ENCODE assay signal across 26 cellular contexts in genomic region chr2:202450785-202451184, GRCh38.
DNase-seq lines count a peak whose midpoint lies in the region; ATAC-seq and TF ChIP-seq lines count a peak whose summit lies in the region.
"Had no signal": no experiment of that assay in that cellular context is flagged by ENCODE, and none has a peak within 500 bp of the region (broad histone marks: within the 10 kb centered on the region; RNA-seq: fewer than 3 reads in every experiment).

No MANE protein-coding gene starts in this region.

- no peak for ATAC-seq in stimulated activated naive B cell treated with anti-CD40 and anti-IgM and Interleukin-4, amounts not matched to agents 10 μg/mL and 1 μg/mL and 100 μg/mL, for 72 hours (replicated peaks)
- ATAC-seq in stimulated activated memory B cell treated with anti-CD40 and anti-IgM and Interleukin-4, amounts not matched to agents 10 μg/mL and 1 μg/mL and 100 μg/mL, for 72 hours = no peak
- ATAC-seq: activated CD4-positive, CD25-positive, alpha-beta regulatory T cell treated with anti-CD3 and anti-CD28 coated beads, Interleukin-2, amount 50 U/mL, for 24 hours; activated CD8-positive, alpha-beta T cell treated with anti-CD3 and anti-CD28 coated beads for 36 hours; HCT116 had no signal

- no peak overlapping the region for H3K4me3 Mint-ChIP-seq in progenitor cell of endocrine pancreas (ENCODE audit: low read depth)
- no peak overlapping the region for H3K4me3 Mint-ChIP-seq in stimulated activated naive B cell treated with anti-CD40 and anti-IgM and Interleukin-4, amounts not matched to agents 10 μg/mL and 1 μg/mL and 100 μg/mL, for 72 hours
- no peak overlapping the region for H3K4me3 Mint-ChIP-seq in stimulated activated memory B cell treated with anti-CD40 and anti-IgM and Interleukin-4, amounts not matched to agents 10 μg/mL and 1 μg/mL and 100 μg/mL, for 72 hours
- H3K4me3 Mint-ChIP-seq: activated CD8-positive, alpha-beta T cell treated with anti-CD3 and anti-CD28 coated beads for 36 hours; CD4-positive, CD25-positive, alpha-beta regulatory T cell; nephron progenitor cell had no signal

- H3K9me2 ChIP-seq in hepatocyte (replicated peaks; ENCODE audit: insufficient read depth) = no peaks in the 10 kb centered on the region

- H3K4me3 ChIP-seq in LNCaP clone FGC (ENCODE audit: low read depth, low read length) (no peak overlapping the region), choroid plexus epithelial cell (ENCODE audit: low read depth, low read length) (no peak overlapping the region), hepatocyte (no peak overlapping the region), BE2C (ENCODE audit: low read depth, low read length) (no peak overlapping the region)
- H3K4me3 ChIP-seq: suprapubic skin, uterus had no signal

- POLR2A ChIA-PET in HEK293T (lab: Yijun Ruan, JAX) = no interaction called here

- peaks cover 13% of the 10 kb centered on the region for H4K20me1 ChIP-seq in hepatocyte (ENCODE audit: insufficient read depth, poor library complexity, severe bottlenecking)

- peaks cover 85% of the 10 kb centered on the region for H3K79me2 ChIP-seq in hepatocyte

- H3K9me3 ChIP-seq in hepatocyte (ENCODE audit: low read depth) (no peaks in the 10 kb centered on the region), BE2C (peaks cover 3% of the 10 kb centered on the region; the same call in 1 of the 2 replicates)
- H3K9me3 ChIP-seq: suprapubic skin, uterus had no signal

- TF ChIP-seq CTCF in LNCaP clone FGC (IDR thresholded peaks at IDR 0.05; ENCODE audit: control insufficient read depth, extremely low read depth, insufficient read depth) (no peak), choroid plexus epithelial cell (conservative IDR thresholded peaks at IDR 0.05; ENCODE audit: low read depth, low read length) (no peak), hepatocyte (IDR thresholded peaks at IDR 0.05; ENCODE audit: poor library complexity) (no peak), progenitor cell of endocrine pancreas (IDR thresholded peaks at IDR 0.05; ENCODE audit: unreplicated experiment) (no peak), BE2C (IDR thresholded peaks at IDR 0.05; ENCODE audit: low read depth, low read length) (no peak)

- H3K27me3 ChIP-seq in hepatocyte = no peaks in the 10 kb centered on the region
- H3K27me3 ChIP-seq in BE2C = no peaks in the 10 kb centered on the region
- H3K27me3 ChIP-seq: suprapubic skin, uterus had no signal

- DNase-seq in LNCaP clone FGC (ENCODE audit: low read depth) (peak; percentile 46), choroid plexus epithelial cell (ENCODE audit: low read depth) (peak; percentile 36), hepatocyte (ENCODE audit: low spot score) (no peak), progenitor cell of endocrine pancreas (ENCODE audit: low spot score, unreplicated experiment) (no peak), BE2C (no peak), HEK293T (ENCODE audit: extremely low spot score) (no peak)
- no peak for DNase-seq in stimulated activated naive B cell treated with anti-CD40 and anti-IgM and Interleukin-4, amounts not matched to agents 10 μg/mL and 1 μg/mL and 100 μg/mL, for 72 hours
- DNase-seq: activated CD8-positive, alpha-beta T cell treated with anti-CD3 and anti-CD28 coated beads for 36 hours; activated naive CD4-positive, alpha-beta T cell; activated T-cell treated with anti-CD3 and anti-CD28 coated beads, Interleukin-2, amount 50 U/mL, for 1 hour; anterior cingulate cortex; CD4-positive, CD25-positive, alpha-beta regulatory T cell; cerebellar nuclear complex; KBM-7; kidney glomerular epithelial cell; NCI-H1436 treated with DMSO at 0.1 percent for 48 hours; NCI-H69; nephron progenitor cell; RPMI8226; T1000; uterus had no signal

- no peaks in the 10 kb centered on the region for H3K27me3 Mint-ChIP-seq in progenitor cell of endocrine pancreas
- no peaks in the 10 kb centered on the region for H3K27me3 Mint-ChIP-seq in stimulated activated naive B cell treated with anti-CD40 and anti-IgM and Interleukin-4, amounts not matched to agents 10 μg/mL and 1 μg/mL and 100 μg/mL, for 72 hours
- H3K27me3 Mint-ChIP-seq in stimulated activated memory B cell treated with anti-CD40 and anti-IgM and Interleukin-4, amounts not matched to agents 10 μg/mL and 1 μg/mL and 100 μg/mL, for 72 hours = no peaks in the 10 kb centered on the region
- H3K27me3 Mint-ChIP-seq: activated CD8-positive, alpha-beta T cell treated with anti-CD3 and anti-CD28 coated beads for 36 hours; CD4-positive, CD25-positive, alpha-beta regulatory T cell had no signal

- H3K27ac ChIP-seq in hepatocyte = no peak overlapping the region
- H3K27ac ChIP-seq: epithelial cell of prostate, suprapubic skin, uterus had no signal

- H3K4me2 ChIP-seq in hepatocyte = peak overlapping the region; percentile 38

- peak overlapping the region; percentile 7 for H3K27ac Mint-ChIP-seq in progenitor cell of endocrine pancreas
- H3K27ac Mint-ChIP-seq in stimulated activated naive B cell treated with anti-CD40 and anti-IgM and Interleukin-4, amounts not matched to agents 10 μg/mL and 1 μg/mL and 100 μg/mL, for 72 hours = no peak overlapping the region
- no peak overlapping the region for H3K27ac Mint-ChIP-seq in stimulated activated memory B cell treated with anti-CD40 and anti-IgM and Interleukin-4, amounts not matched to agents 10 μg/mL and 1 μg/mL and 100 μg/mL, for 72 hours
- H3K27ac Mint-ChIP-seq: activated CD8-positive, alpha-beta T cell treated with anti-CD3 and anti-CD28 coated beads for 36 hours; CD4-positive, CD25-positive, alpha-beta regulatory T cell; nephron progenitor cell had no signal

- peaks cover 11% of the 10 kb centered on the region for H3K36me3 Mint-ChIP-seq in progenitor cell of endocrine pancreas (ENCODE audit: insufficient read depth)
- peaks cover 0 to 4% of the 10 kb centered on the region in 2 donors for H3K36me3 Mint-ChIP-seq in stimulated activated naive B cell treated with anti-CD40 and anti-IgM and Interleukin-4, amounts not matched to agents 10 μg/mL and 1 μg/mL and 100 μg/mL, for 72 hours
- H3K36me3 Mint-ChIP-seq in stimulated activated memory B cell treated with anti-CD40 and anti-IgM and Interleukin-4, amounts not matched to agents 10 μg/mL and 1 μg/mL and 100 μg/mL, for 72 hours = peaks cover 17% of the 10 kb centered on the region

- peaks cover 12% of the 10 kb centered on the region for H3K9me3 Mint-ChIP-seq in progenitor cell of endocrine pancreas (ENCODE audit: low read depth)
- peaks cover 0 to 3% of the 10 kb centered on the region in 2 donors for H3K9me3 Mint-ChIP-seq in stimulated activated naive B cell treated with anti-CD40 and anti-IgM and Interleukin-4, amounts not matched to agents 10 μg/mL and 1 μg/mL and 100 μg/mL, for 72 hours
- H3K9me3 Mint-ChIP-seq in stimulated activated memory B cell treated with anti-CD40 and anti-IgM and Interleukin-4, amounts not matched to agents 10 μg/mL and 1 μg/mL and 100 μg/mL, for 72 hours = peaks cover 3% of the 10 kb centered on the region

- peaks cover 11% of the 10 kb centered on the region for H3K4me1 Mint-ChIP-seq in progenitor cell of endocrine pancreas (ENCODE audit: low read depth)
- H3K4me1 Mint-ChIP-seq in stimulated activated naive B cell treated with anti-CD40 and anti-IgM and Interleukin-4, amounts not matched to agents 10 μg/mL and 1 μg/mL and 100 μg/mL, for 72 hours = peaks cover 4 to 11% of the 10 kb centered on the region in 2 donors
- peaks cover 10% of the 10 kb centered on the region for H3K4me1 Mint-ChIP-seq in stimulated activated memory B cell treated with anti-CD40 and anti-IgM and Interleukin-4, amounts not matched to agents 10 μg/mL and 1 μg/mL and 100 μg/mL, for 72 hours
- H3K4me1 Mint-ChIP-seq: nephron progenitor cell had no signal

- H2AFZ ChIP-seq in hepatocyte = no peak overlapping the region

- CTCF ChIA-PET in HEK293T (lab: Yijun Ruan, JAX) = no interaction called here

- no peaks in the 10 kb centered on the region for H3K36me3 ChIP-seq in hepatocyte (replicated peaks; ENCODE audit: insufficient read depth, low read depth)
- no peaks in the 10 kb centered on the region for H3K36me3 ChIP-seq in BE2C
- H3K36me3 ChIP-seq: suprapubic skin, uterus had no signal

- H3K4me1 ChIP-seq in hepatocyte (ENCODE audit: insufficient read depth) = no peaks in the 10 kb centered on the region
- no peaks in the 10 kb centered on the region for H3K4me1 ChIP-seq in BE2C
- H3K4me1 ChIP-seq: suprapubic skin, uterus had no signal

TF ChIP-seq in HEK293T, 16 proteins besides CTCF, POLR2A, EP300 and RAD21:
- no peak for TF ChIP-seq CTBP1 (IDR thresholded peaks at IDR 0.05; ENCODE audit: borderline replicate concordance)
- TF ChIP-seq L3MBTL2 (conservative IDR thresholded peaks at IDR 0.05) = no peak
- TF ChIP-seq FOXK2 (IDR thresholded peaks at IDR 0.05) = no peak
- TF ChIP-seq PKNOX1 (IDR thresholded peaks at IDR 0.05) = no peak
- no peak for TF ChIP-seq NFRKB (IDR thresholded peaks at IDR 0.05)
- no peak for TF ChIP-seq FOXA1 (IDR thresholded peaks at IDR 0.05)
- TF ChIP-seq ARNT (IDR thresholded peaks at IDR 0.05) = no peak
- no peak for TF ChIP-seq TARDBP (IDR thresholded peaks at IDR 0.05)
- TF ChIP-seq SUZ12 (IDR thresholded peaks at IDR 0.05) = no peak
- TF ChIP-seq ZNF384 (IDR thresholded peaks at IDR 0.05) = no peak
- no peak for TF ChIP-seq BHLHE40 (IDR thresholded peaks at IDR 0.05; ENCODE audit: borderline replicate concordance)

Comparison
In these comparisons a context has a peak if more than half of its experiments do, and no peak if none do; other contexts are left out.
1. DNase-seq: peak in LNCaP clone FGC (single experiment) and choroid plexus epithelial cell (single experiment); none in hepatocyte (single experiment), progenitor cell of endocrine pancreas (single experiment), BE2C (single experiment), stimulated activated naive B cell treated with anti-CD40 and anti-IgM and Interleukin-4, amounts not matched to agents 10 μg/mL and 1 μg/mL and 100 μg/mL, for 72 hours (single experiment) and HEK293T (single experiment).